ENCODE assay signal across 28 cellular contexts in the genomic region with DNA sequence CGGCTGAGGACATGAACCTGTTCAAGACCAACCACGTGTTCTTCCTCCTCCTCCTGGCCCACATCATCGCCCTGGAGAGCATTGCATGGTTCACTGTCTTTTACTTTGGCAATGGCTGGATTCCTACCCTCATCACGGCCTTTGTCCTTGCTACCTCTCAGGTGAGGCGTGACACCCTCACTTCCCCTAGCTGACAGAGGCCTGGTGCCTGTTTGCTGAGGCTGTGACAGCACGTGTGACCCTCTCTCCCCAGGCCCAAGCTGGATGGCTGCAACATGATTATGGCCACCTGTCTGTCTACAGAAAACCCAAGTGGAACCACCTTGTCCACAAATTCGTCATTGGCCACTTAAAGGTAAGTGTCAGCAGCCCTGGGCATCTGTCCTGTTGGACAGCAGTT.
"Had no signal": no experiment of that assay in that cellular context is flagged by ENCODE, and none has a peak within 500 bp of the region (broad histone marks: within the 10 kb centered on the region; RNA-seq: fewer than 3 reads in every experiment).

No MANE protein-coding gene starts in this region.

- DNase-seq: activated CD4-positive, alpha-beta T cell treated with anti-CD3 and anti-CD28 coated beads for 36 hours; activated CD4-positive, alpha-beta T cell treated with anti-CD3 and anti-CD28 coated beads, Interleukin-2, amount 50 U/mL, for 4 hours; activated CD4-positive, CD25-positive, alpha-beta regulatory T cell; activated CD8-positive, alpha-beta memory T cell treated with anti-CD3 and anti-CD28 coated beads for 24 hours; activated effector memory CD4-positive, alpha-beta T cell treated with anti-CD3 and anti-CD28 coated beads, Interleukin-2, amount 50 U/mL, for 16 hours; activated naive CD4-positive, alpha-beta T cell treated with Interleukin-2 at 50 U/mL for 16 hours; activated naive CD8-positive, alpha-beta T cell treated with anti-CD3 and anti-CD28 coated beads, Interleukin-2, amount 50 U/mL, for 24 hours; activated T-cell treated with anti-CD3 and anti-CD28 coated beads, Interleukin-2, amount 50 U/mL, for 4 hours; amniotic stem cell; body of pancreas; central memory CD4-positive, alpha-beta T cell; Kasumi-1; KBM-7; NCI-H1105 treated with DMSO at 0.1 percent for 48 hours; NCI-H1436 treated with DMSO at 0.1 percent for 48 hours; NCI-H187; NCI-H2081; NCI-H510A treated with DMSO at 0.1 percent for 48 hours; NCI-H69; NK-92 treated with Interleukin-12 subunit alpha and Interleukin-12 subunit beta, amount 100 ng/mL, for 24 hours; Peyer's patch; SHP77 treated with DMSO at 0.1 percent for 48 hours; T1000 had no signal

- ATAC-seq: activated CD4-positive, alpha-beta T cell treated with anti-CD3 and anti-CD28 coated beads for 36 hours; activated T-cell treated with anti-CD3 and anti-CD28 coated beads, Interleukin-2, amount 50 U/mL, for 4 hours; body of pancreas had no signal

- H3K9me3 Mint-ChIP-seq: activated naive CD4-positive, alpha-beta T cell treated with anti-CD3 and anti-CD28 coated beads, Interleukin-2, amount 50 U/mL, for 72 hours; activated naive CD8-positive, alpha-beta T cell treated with anti-CD3 and anti-CD28 coated beads, Interleukin-2, amount 50 U/mL, for 24 hours; activated T-cell treated with anti-CD3 and anti-CD28 coated beads, Interleukin-2, amount 50 U/mL, for 4 hours; T-helper 1 cell treated with Interleukin-12 subunit alpha and Interleukin-12 subunit beta and Interleukin-4 antibody, amounts not matched to agents 30 μg/mL and 1 μg/mL, for 36 hours had no signal

- H3K4me1 ChIP-seq: body of pancreas, Peyer's patch had no signal

- H3K27me3 Mint-ChIP-seq: activated CD4-positive, alpha-beta T cell treated with anti-CD3 and anti-CD28 coated beads for 36 hours; activated naive CD8-positive, alpha-beta T cell treated with anti-CD3 and anti-CD28 coated beads, Interleukin-2, amount 50 U/mL, for 24 hours had no signal

- H3K4me3 Mint-ChIP-seq: activated CD4-positive, alpha-beta T cell treated with anti-CD3 and anti-CD28 coated beads for 36 hours; activated naive CD8-positive, alpha-beta T cell treated with anti-CD3 and anti-CD28 coated beads, Interleukin-2, amount 50 U/mL, for 24 hours; activated T-cell treated with anti-CD3 and anti-CD28 coated beads, Interleukin-2, amount 50 U/mL, for 4 hours; T-helper 1 cell treated with Interleukin-12 subunit alpha and Interleukin-12 subunit beta and Interleukin-4 antibody, amounts not matched to agents 30 μg/mL and 1 μg/mL, for 36 hours had no signal

- H3K27ac Mint-ChIP-seq: activated CD4-positive, alpha-beta T cell treated with anti-CD3 and anti-CD28 coated beads for 36 hours; activated naive CD4-positive, alpha-beta T cell treated with anti-CD3 and anti-CD28 coated beads, Interleukin-2, amount 50 U/mL, for 72 hours; activated naive CD8-positive, alpha-beta T cell treated with anti-CD3 and anti-CD28 coated beads, Interleukin-2, amount 50 U/mL, for 24 hours had no signal

- H3K4me3 ChIP-seq: ascending aorta, body of pancreas, Peyer's patch had no signal

- H3K27me3 ChIP-seq: ascending aorta, body of pancreas, Peyer's patch had no signal

- H3K27ac ChIP-seq: ascending aorta, body of pancreas, Peyer's patch had no signal

- FAIRE-seq: bronchial epithelial cell, TTC549 had no signal

- H3K9me3 ChIP-seq: ascending aorta, body of pancreas, Peyer's patch had no signal
